8 cellular contexts compared by ENCODE assay signal in the genomic region with DNA sequence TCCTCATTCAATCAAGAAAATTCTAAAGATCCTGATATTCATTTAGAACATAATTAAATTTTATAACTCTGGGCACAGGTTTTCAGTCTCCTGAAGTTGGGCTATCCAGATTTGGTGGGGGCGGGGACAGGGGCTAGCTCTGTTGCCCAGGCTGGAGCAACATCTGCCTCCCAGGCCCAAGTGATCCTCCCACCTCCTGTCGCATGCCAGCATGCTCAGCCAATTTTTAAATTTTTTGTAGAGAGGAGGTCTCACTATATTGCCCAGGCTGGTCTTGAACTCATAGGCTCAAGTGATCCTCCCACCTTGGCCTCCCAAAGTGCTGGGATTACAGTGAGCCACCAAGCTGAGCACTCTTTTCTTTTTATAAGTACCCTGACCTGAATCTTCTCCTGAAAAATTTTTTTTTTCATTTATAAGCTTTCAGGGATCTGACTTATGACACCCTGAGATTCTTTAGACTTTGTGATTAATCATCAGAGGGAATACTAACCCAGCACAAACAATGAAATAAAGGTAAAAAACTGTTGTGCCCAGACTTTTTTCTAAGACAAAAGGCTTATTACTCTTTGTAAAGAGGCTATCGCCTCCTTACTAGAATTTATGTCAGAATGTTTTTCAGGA.
DNase-seq lines count a peak whose midpoint lies in the region; TF ChIP-seq lines count a peak whose summit lies in the region.

No MANE protein-coding gene starts in this region.

- H3K27me3 Mint-ChIP-seq in endodermal cell (ENCODE audit: insufficient read depth) = no peaks in the 10 kb centered on the region

- H3K4me1 Mint-ChIP-seq in endodermal cell = peaks cover 32% of the 10 kb centered on the region

- H3K9me3 Mint-ChIP-seq in endodermal cell = no peaks in the 10 kb centered on the region

- WGBS in endodermal cell (ENCODE audit: insufficient coverage in 1 of 2, insufficient read length in 1 of 2), 2 experiments = 86 to 96% methylated on average over 2 to 3 of the region's 3 CpGs

- H3K4me3 Mint-ChIP-seq in endodermal cell = no peak overlapping the region

- H3K36me3 ChIP-seq in SJCRH30 (no peaks in the 10 kb centered on the region), endodermal cell (ENCODE audit: control insufficient read depth, insufficient read depth, low read length) (no peaks in the 10 kb centered on the region)

- H3K27ac Mint-ChIP-seq in endodermal cell = peak overlapping the region; percentile 66

- H3K36me3 Mint-ChIP-seq in endodermal cell (ENCODE audit: low read depth) = peaks cover 11% of the 10 kb centered on the region

- DNase-seq in GM12864 (ENCODE audit: low read depth) (no peak), SJCRH30 (no peak), endodermal cell (peak; percentile 58), retinal pigment epithelial cell (ENCODE audit: low read depth) (no peak), NCI-H2081 treated with DMSO at 0.1 percent for 48 hours (lab: John Stamatoyannopoulos, UW) (no peak), amniotic stem cell (lab: John Stamatoyannopoulos, UW) (no peak), NCI-H1417 treated with DMSO at 0.1 percent for 48 hours (lab: John Stamatoyannopoulos, UW) (no peak), NAMALWA (ENCODE audit: low spot score) (no peak)

- H3K27ac ChIP-seq in SJCRH30 (peak overlapping the region; percentile 34), endodermal cell (ENCODE audit: low read depth, low read length) (no peak overlapping the region)

- TF ChIP-seq CTCF in GM12864 (IDR thresholded peaks at IDR 0.05; ENCODE audit: low read depth, low read length, missing control alignments) (no peak), endodermal cell (conservative IDR thresholded peaks at IDR 0.05) (no peak), retinal pigment epithelial cell (conservative IDR thresholded peaks at IDR 0.05; ENCODE audit: low read depth, low read length) (no peak)

- H3K27me3 ChIP-seq in SJCRH30 (no peaks in the 10 kb centered on the region), endodermal cell (ENCODE audit: control insufficient read depth, insufficient read depth, low read length, poor library complexity, severe bottlenecking) (no peaks in the 10 kb centered on the region)

- no peak overlapping the region for H3K9ac ChIP-seq in endodermal cell (ENCODE audit: extremely low read depth, low read length, poor library complexity, severe bottlenecking)

- H3K9me3 ChIP-seq in SJCRH30 (replicated peaks) = no peaks in the 10 kb centered on the region
- no peaks in the 10 kb centered on the region for H3K9me3 ChIP-seq in endodermal cell (ENCODE audit: control insufficient read depth, low read length)

- H3K4me1 ChIP-seq in SJCRH30 (peaks cover 13% of the 10 kb centered on the region), endodermal cell (ENCODE audit: control insufficient read depth, insufficient read depth, low read length) (peaks cover 6% of the 10 kb centered on the region)

- H3K4me3 ChIP-seq in GM12864 (ENCODE audit: low read depth, low read length) = peak overlapping the region; percentile 33; the same call in 1 of the 2 replicates
- no peak overlapping the region for H3K4me3 ChIP-seq in SJCRH30
- H3K4me3 ChIP-seq in endodermal cell (ENCODE audit: low read length) = no peak overlapping the region
- peak overlapping the region; percentile 30 for H3K4me3 ChIP-seq in retinal pigment epithelial cell (ENCODE audit: low read length)

Comparison
In these comparisons a context has a peak if more than half of its experiments do, and no peak if none do; other contexts are left out.
1. H3K4me3 ChIP-seq: peak in GM12864 (single experiment) and retinal pigment epithelial cell (single experiment); none in SJCRH30 (single experiment) and endodermal cell (single experiment).